Comparison of ENCODE assay signal across 14 cellular contexts in genomic region chr3:96970211-96970610, GRCh38.
"Had no signal": no experiment of that assay in that cellular context is flagged by ENCODE, and none has a peak within 500 bp of the region (broad histone marks: within the 10 kb centered on the region; RNA-seq: fewer than 3 reads in every experiment).

No MANE protein-coding gene starts in this region.

- H3K4me3 Mint-ChIP-seq: activated CD4-positive, alpha-beta memory T cell treated with anti-CD3 and anti-CD28 coated beads for 36 hours; activated T-cell treated with anti-CD3 and anti-CD28 coated beads, Interleukin-2, amount 50 U/mL, for 4 hours; brain; endodermal cell; nephron progenitor cell had no signal

- H3K4me1 ChIP-seq: gastrocnemius medialis, uterus had no signal

- H3K4me3 ChIP-seq: esophagus squamous epithelium, gastrocnemius medialis, uterus had no signal

- H3K36me3 Mint-ChIP-seq: activated CD4-positive, alpha-beta memory T cell treated with anti-CD3 and anti-CD28 coated beads for 36 hours; activated naive CD4-positive, alpha-beta T cell treated with anti-CD3 and anti-CD28 coated beads, Interleukin-2, amount 50 U/mL, for 72 hours; brain had no signal

- H3K27me3 ChIP-seq: esophagus squamous epithelium, gastrocnemius medialis, uterus had no signal

- H3K27me3 Mint-ChIP-seq: activated CD4-positive, alpha-beta memory T cell treated with anti-CD3 and anti-CD28 coated beads for 36 hours had no signal

- H3K27ac ChIP-seq: esophagus squamous epithelium, gastrocnemius medialis, uterus, VCaP had no signal

- H3K4me1 Mint-ChIP-seq: brain, endodermal cell, nephron progenitor cell had no signal

- H3K9me3 ChIP-seq: esophagus squamous epithelium, gastrocnemius medialis, uterus had no signal

- DNase-seq: activated CD4-positive, alpha-beta memory T cell treated with anti-CD3 and anti-CD28 coated beads for 36 hours; activated effector memory CD4-positive, alpha-beta T cell treated with anti-CD3 and anti-CD28 coated beads, Interleukin-2, amount 50 U/mL, for 16 hours; activated T-cell treated with anti-CD3 and anti-CD28 coated beads, Interleukin-2, amount 50 U/mL, for 4 hours; amygdala; dermis blood vessel endothelial cell; endodermal cell; esophagus squamous epithelium; gastrocnemius medialis; nephron progenitor cell; T-helper 1 cell; uterus had no signal

- H3K36me3 ChIP-seq: esophagus squamous epithelium, gastrocnemius medialis, uterus had no signal

- H3K9me3 Mint-ChIP-seq: activated CD4-positive, alpha-beta memory T cell treated with anti-CD3 and anti-CD28 coated beads for 36 hours; activated naive CD4-positive, alpha-beta T cell treated with anti-CD3 and anti-CD28 coated beads, Interleukin-2, amount 50 U/mL, for 72 hours; activated T-cell treated with anti-CD3 and anti-CD28 coated beads, Interleukin-2, amount 50 U/mL, for 4 hours; brain; endodermal cell; nephron progenitor cell had no signal

- H3K27ac Mint-ChIP-seq: activated CD4-positive, alpha-beta memory T cell treated with anti-CD3 and anti-CD28 coated beads for 36 hours; activated naive CD4-positive, alpha-beta T cell treated with anti-CD3 and anti-CD28 coated beads, Interleukin-2, amount 50 U/mL, for 72 hours; endodermal cell; nephron progenitor cell had no signal

- ATAC-seq: activated naive CD4-positive, alpha-beta T cell treated with anti-CD3 and anti-CD28 coated beads, Interleukin-2, amount 50 U/mL, for 72 hours; activated T-cell treated with anti-CD3 and anti-CD28 coated beads, Interleukin-2, amount 50 U/mL, for 4 hours; gastrocnemius medialis had no signal
